Comparison of ENCODE assay signal across 14 cellular contexts in the genomic region with DNA sequence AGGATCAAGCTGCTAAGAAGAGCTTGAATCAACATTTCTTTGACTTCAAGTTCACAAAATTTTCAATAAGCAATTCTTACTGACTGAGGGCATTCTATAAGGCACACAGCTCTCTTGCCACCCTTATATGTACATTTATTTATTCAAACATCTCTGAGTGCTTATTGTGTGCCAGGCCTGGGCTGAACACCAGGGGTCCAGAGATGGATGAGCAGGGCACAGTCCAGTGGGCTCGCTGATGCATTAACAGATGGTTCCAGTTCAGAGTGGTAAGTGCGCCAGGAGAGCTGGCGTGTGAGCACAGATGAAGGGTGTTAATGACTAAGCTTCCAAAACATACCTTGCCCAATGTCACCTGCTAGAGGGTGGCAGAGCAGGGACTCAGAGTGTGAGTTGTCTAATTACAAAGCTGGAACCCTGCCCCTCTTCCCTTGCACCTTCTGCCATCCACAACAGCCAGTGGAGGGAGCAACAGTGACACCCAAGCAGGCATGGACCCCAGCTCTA. TPM values are rescaled to one million over a fixed set of nuclear protein-coding genes. Genes with fewer than 3 reads are reported as not detected.
DNase-seq lines count a peak whose midpoint lies in the region; ATAC-seq lines count a peak whose summit lies in the region.
"Had no signal": no experiment of that assay in that cellular context is flagged by ENCODE, and none has a peak within 500 bp of the region (broad histone marks: within the 10 kb centered on the region; RNA-seq: fewer than 3 reads in every experiment).

No MANE protein-coding gene starts in this region.

- H3K4me3 Mint-ChIP-seq in T-helper 1 cell treated with Interleukin-12 subunit alpha and Interleukin-12 subunit beta and Interleukin-4 antibody, amounts not matched to agents 30 μg/mL and 1 μg/mL, for 36 hours: no peak overlapping the region
- H3K4me3 Mint-ChIP-seq in stimulated activated memory B cell treated with anti-CD40 and anti-IgM and Interleukin-4, amounts not matched to agents 10 μg/mL and 1 μg/mL and 100 μg/mL, for 72 hours: no peak overlapping the region
- H3K4me3 Mint-ChIP-seq: CD4-positive, CD25-positive, alpha-beta regulatory T cell had no signal

- H3K36me3 Mint-ChIP-seq in T-helper 1 cell treated with Interleukin-12 subunit alpha and Interleukin-12 subunit beta and Interleukin-4 antibody, amounts not matched to agents 30 μg/mL and 1 μg/mL, for 36 hours (ENCODE audit: low read depth): no peaks in the 10 kb centered on the region
- peaks cover 5% of the 10 kb centered on the region for H3K36me3 Mint-ChIP-seq in stimulated activated memory B cell treated with anti-CD40 and anti-IgM and Interleukin-4, amounts not matched to agents 10 μg/mL and 1 μg/mL and 100 μg/mL, for 72 hours
- H3K36me3 Mint-ChIP-seq: CD4-positive, CD25-positive, alpha-beta regulatory T cell had no signal

- ATAC-seq in stimulated activated memory B cell treated with anti-CD40 and anti-IgM and Interleukin-4, amounts not matched to agents 10 μg/mL and 1 μg/mL and 100 μg/mL, for 72 hours: no peak
- ATAC-seq in GM19351 (IDR thresholded peaks at IDR 0.05; ENCODE audit: unreplicated experiment): no peak

- H3K9me3 Mint-ChIP-seq in T-helper 1 cell treated with Interleukin-12 subunit alpha and Interleukin-12 subunit beta and Interleukin-4 antibody, amounts not matched to agents 30 μg/mL and 1 μg/mL, for 36 hours: no peaks in the 10 kb centered on the region
- peaks cover 4% of the 10 kb centered on the region for H3K9me3 Mint-ChIP-seq in stimulated activated memory B cell treated with anti-CD40 and anti-IgM and Interleukin-4, amounts not matched to agents 10 μg/mL and 1 μg/mL and 100 μg/mL, for 72 hours

- peak overlapping the region; percentile 7 for H3K27ac Mint-ChIP-seq in T-helper 1 cell treated with Interleukin-12 subunit alpha and Interleukin-12 subunit beta and Interleukin-4 antibody, amounts not matched to agents 30 μg/mL and 1 μg/mL, for 36 hours
- peak overlapping the region; percentile 44 for H3K27ac Mint-ChIP-seq in stimulated activated memory B cell treated with anti-CD40 and anti-IgM and Interleukin-4, amounts not matched to agents 10 μg/mL and 1 μg/mL and 100 μg/mL, for 72 hours
- H3K27ac Mint-ChIP-seq: CD4-positive, CD25-positive, alpha-beta regulatory T cell had no signal

- DNase-seq in T-helper 1 cell (no peak), NAMALWA (ENCODE audit: low spot score) (peak; percentile 22), cerebellar cortex (ENCODE audit: low spot score) (peak; percentile 88), mesenteric fat pad (ENCODE audit: low spot score) (no peak), hippocampal formation (lab: John Stamatoyannopoulos, UW) (no peak)
- DNase-seq: AML-193; Calu3; CD4-positive, CD25-positive, alpha-beta regulatory T cell; NCI-H1436 treated with DMSO at 0.1 percent for 48 hours; NCI-H2081; NCI-H446 treated with DMSO at 0.1 percent for 48 hours had no signal

- peaks cover 31% of the 10 kb centered on the region for H3K4me1 Mint-ChIP-seq in T-helper 1 cell treated with Interleukin-12 subunit alpha and Interleukin-12 subunit beta and Interleukin-4 antibody, amounts not matched to agents 30 μg/mL and 1 μg/mL, for 36 hours (ENCODE audit: low read depth)
- peaks cover 25% of the 10 kb centered on the region for H3K4me1 Mint-ChIP-seq in stimulated activated memory B cell treated with anti-CD40 and anti-IgM and Interleukin-4, amounts not matched to agents 10 μg/mL and 1 μg/mL and 100 μg/mL, for 72 hours

- H3K27me3 Mint-ChIP-seq in T-helper 1 cell treated with Interleukin-12 subunit alpha and Interleukin-12 subunit beta and Interleukin-4 antibody, amounts not matched to agents 30 μg/mL and 1 μg/mL, for 36 hours (ENCODE audit: low read depth): peaks cover 29% of the 10 kb centered on the region
- H3K27me3 Mint-ChIP-seq in stimulated activated memory B cell treated with anti-CD40 and anti-IgM and Interleukin-4, amounts not matched to agents 10 μg/mL and 1 μg/mL and 100 μg/mL, for 72 hours: no peaks in the 10 kb centered on the region

RNA-seq across cellular contexts. Expression of gene ALG2, which starts 24.6 kb away (rescaled TPM):
- total RNA-seq in mesenteric fat pad: 37.1 TPM

RNA-seq across cellular contexts. Expression of gene SEC61B, which starts 24.9 kb away (rescaled TPM):
- 146 TPM for total RNA-seq in mesenteric fat pad

Comparison
In these comparisons a context has a peak if more than half of its experiments do, and no peak if none do; other contexts are left out.
1. DNase-seq: peak in NAMALWA (single experiment) and cerebellar cortex (single experiment); none in T-helper 1 cell (0 of 5), mesenteric fat pad (single experiment) and hippocampal formation (0 of 2).